9 cellular contexts compared by ENCODE assay signal in the genomic region with DNA sequence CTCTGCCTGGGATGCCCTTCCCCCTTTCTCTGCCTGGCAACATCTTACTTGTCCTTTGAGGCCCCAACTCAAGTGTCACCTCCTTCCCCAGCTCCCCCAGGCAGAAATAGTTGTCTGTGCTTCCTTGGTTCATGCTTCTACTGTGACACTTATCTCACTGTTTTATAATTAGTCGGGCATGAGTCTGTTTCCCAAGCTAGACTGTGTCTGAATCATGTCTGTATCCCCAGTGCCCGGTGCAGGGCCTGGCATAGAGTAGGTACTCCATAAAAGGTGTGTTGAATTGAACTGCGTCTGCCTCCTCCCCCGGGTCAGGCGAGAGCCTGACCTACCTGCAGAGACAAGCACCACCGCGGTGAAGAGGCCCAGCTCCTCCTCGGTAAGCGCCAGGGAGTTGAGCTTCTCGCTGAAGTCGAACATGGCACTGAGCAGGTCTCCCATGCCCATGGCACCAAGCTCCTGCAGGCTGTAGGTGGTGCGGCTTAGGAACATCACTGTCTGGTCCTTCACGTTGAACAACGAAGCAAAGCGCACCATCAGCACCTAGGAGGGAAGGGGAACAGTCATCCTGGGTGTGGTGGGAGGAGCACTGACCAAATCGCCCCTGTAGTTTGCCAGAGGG. TPM values are rescaled to one million over a fixed set of nuclear protein-coding genes. Genes with fewer than 3 reads are reported as not detected.
DNase-seq lines count a peak whose midpoint lies in the region; ATAC-seq and TF ChIP-seq lines count a peak whose summit lies in the region.
"Had no signal": no experiment of that assay in that cellular context is flagged by ENCODE, and none has a peak within 500 bp of the region (broad histone marks: within the 10 kb centered on the region; RNA-seq: fewer than 3 reads in every experiment).

No MANE protein-coding gene starts in this region.

- H3K9me3 ChIP-seq in WERI-Rb-1 (ENCODE audit: severe bottlenecking) (no peaks in the 10 kb centered on the region), gastroesophageal sphincter (no peaks in the 10 kb centered on the region)

- ATAC-seq in gastroesophageal sphincter, result no peak
- ATAC-seq in stimulated activated effector memory CD8-positive, alpha-beta T cell treated with anti-CD3 and anti-CD28 coated beads, Interleukin-12 subunit alpha, Interleukin-12 subunit beta, amount 100 ng/mL, for 72 hours, result no peak
- no peak for ATAC-seq in HG02588 (IDR thresholded peaks at IDR 0.05; ENCODE audit: unreplicated experiment)

- peaks cover 88% of the 10 kb centered on the region for H3K36me3 Mint-ChIP-seq in stimulated activated effector memory CD8-positive, alpha-beta T cell treated with anti-CD3 and anti-CD28 coated beads, Interleukin-12 subunit alpha, Interleukin-12 subunit beta, amount 100 ng/mL, for 72 hours

- WGBS in gastroesophageal sphincter (ENCODE audit: low coverage in 1 of 2), 2 donors, result 28 to 73% methylated on average over 4 of the region's 16 CpGs

- no peak overlapping the region for H3K4me3 Mint-ChIP-seq in stimulated activated effector memory CD8-positive, alpha-beta T cell treated with anti-CD3 and anti-CD28 coated beads, Interleukin-12 subunit alpha, Interleukin-12 subunit beta, amount 100 ng/mL, for 72 hours

- TF ChIP-seq POLR2A in gastroesophageal sphincter (IDR thresholded peaks at IDR 0.05), result no peak

- H3K27me3 ChIP-seq in WERI-Rb-1 (ENCODE audit: insufficient read depth, low read depth, severe bottlenecking) (no peaks in the 10 kb centered on the region), gastroesophageal sphincter (no peaks in the 10 kb centered on the region)

- H3K4me1 Mint-ChIP-seq in stimulated activated effector memory CD8-positive, alpha-beta T cell treated with anti-CD3 and anti-CD28 coated beads, Interleukin-12 subunit alpha, Interleukin-12 subunit beta, amount 100 ng/mL, for 72 hours, result peaks cover 58% of the 10 kb centered on the region

- DNase-seq in WERI-Rb-1 (no peak), NCI-H69 (lab: John Stamatoyannopoulos, UW) (no peak), NCI-H187 treated with DMSO at 0.1 percent for 48 hours (lab: John Stamatoyannopoulos, UW) (no peak)
- DNase-seq in stimulated activated effector memory CD8-positive, alpha-beta T cell treated with anti-CD3 and anti-CD28 coated beads, Interleukin-12 subunit alpha, Interleukin-12 subunit beta, amount 100 ng/mL, for 72 hours (ENCODE audit: low spot score in 2 of 2), result no peak
- DNase-seq: central memory CD4-positive, alpha-beta T cell; NCI-H446 treated with DMSO at 0.1 percent for 48 hours had no signal

- peaks cover 18 to 100% (median 85%) of the 10 kb centered on the region in 3 donors for H3K4me1 ChIP-seq in gastroesophageal sphincter

- H3K36me3 ChIP-seq in WERI-Rb-1, result peaks cover 50% of the 10 kb centered on the region
- H3K36me3 ChIP-seq in gastroesophageal sphincter, result peaks cover 0 to 74% of the 10 kb centered on the region in 2 donors

- TF ChIP-seq CTCF in WERI-Rb-1 (IDR thresholded peaks at IDR 0.05; ENCODE audit: low read depth, low read length) (no peak), gastroesophageal sphincter (IDR thresholded peaks at IDR 0.05) (no peak)

- no peaks in the 10 kb centered on the region for H3K9me3 Mint-ChIP-seq in stimulated activated effector memory CD8-positive, alpha-beta T cell treated with anti-CD3 and anti-CD28 coated beads, Interleukin-12 subunit alpha, Interleukin-12 subunit beta, amount 100 ng/mL, for 72 hours

- peak overlapping the region; percentile 98 for H3K27ac Mint-ChIP-seq in stimulated activated effector memory CD8-positive, alpha-beta T cell treated with anti-CD3 and anti-CD28 coated beads, Interleukin-12 subunit alpha, Interleukin-12 subunit beta, amount 100 ng/mL, for 72 hours

- no peak overlapping the region for H3K4me3 ChIP-seq in WERI-Rb-1 (ENCODE audit: low read depth, low read length)
- peak overlapping the region in 1 of 2 donors; percentile 1 for H3K4me3 ChIP-seq in gastroesophageal sphincter

- H3K27ac ChIP-seq in WERI-Rb-1 (peak overlapping the region; percentile 78), gastroesophageal sphincter (peak overlapping the region; percentile 58 to 99 (median 98))
- H3K27ac ChIP-seq: HL-60 had no signal

- TF ChIP-seq EP300 in gastroesophageal sphincter (IDR thresholded peaks at IDR 0.05), result no peak

RNA-seq across cellular contexts. Expression of a gene that starts 6.7 kb away (rescaled TPM):
- 10 to 100 TPM in 3 of 4 donors, 1 to 10 TPM in 1; 1.5 to 20.4 (median 18.3) TPM for total RNA-seq in gastroesophageal sphincter

RNA-seq across cellular contexts. Expression of a gene that starts 28.1 kb away (rescaled TPM):
- total RNA-seq in gastroesophageal sphincter, result 100 to 1,000 TPM in 1 of 4 donors, 10 to 100 TPM in 3; 67.0 to 107 (median 88.1) TPM

RNA-seq across cellular contexts. Expression of a gene that starts 30.9 kb away (rescaled TPM):
- 100 to 1,000 TPM in 2 of 4 donors, 10 to 100 TPM in 2; 84.8 to 133 (median 102) TPM for total RNA-seq in gastroesophageal sphincter

RNA-seq across cellular contexts. Expression of a gene that starts 39.5 kb away (rescaled TPM):
- 10 to 100 TPM; 42.1 to 57.9 (median 50.3) TPM for total RNA-seq in gastroesophageal sphincter

RNA-seq across cellular contexts. Expression of a gene that starts 46.6 kb away (rescaled TPM):
- total RNA-seq in gastroesophageal sphincter, result 100 to 1,000 TPM in 1 of 4 donors, 10 to 100 TPM in 3; 63.1 to 114 (median 89.1) TPM
